Comparison of ENCODE assay signal across 28 cellular contexts in genomic region chr10:111590703-111591102, GRCh38.
DNase-seq lines count a peak whose midpoint lies in the region; ATAC-seq lines count a peak whose summit lies in the region.
"Had no signal": no experiment of that assay in that cellular context is flagged by ENCODE, and none has a peak within 500 bp of the region (broad histone marks: within the 10 kb centered on the region; RNA-seq: fewer than 3 reads in every experiment).

No MANE protein-coding gene starts in this region.

- H2BK120ac ChIP-seq in mesendoderm (ENCODE audit: low read depth, low read length), result no peak overlapping the region

- no peaks in the 10 kb centered on the region for H3K79me2 ChIP-seq in mesendoderm (ENCODE audit: control insufficient read depth, insufficient read depth, low read length)

- H3K4me1 ChIP-seq in mesendoderm (ENCODE audit: control insufficient read depth, low read depth, low read length) (no peaks in the 10 kb centered on the region), SJCRH30 (no peaks in the 10 kb centered on the region)
- H3K4me1 ChIP-seq: A549; BE2C; BLaER1; BLaER1 treated with 17β-estradiol and CSF1 and Interleukin-3, amounts not matched to agents 10 nM and 100 nM; Caco-2 had no signal

- no peak overlapping the region for H3K23ac ChIP-seq in mesendoderm (ENCODE audit: low read length)

- no peak overlapping the region for H3K18ac ChIP-seq in mesendoderm (ENCODE audit: low read length)

- H3K56ac ChIP-seq in mesendoderm (ENCODE audit: low read length), result no peak overlapping the region

- no peak overlapping the region for H3K4ac ChIP-seq in mesendoderm (ENCODE audit: low read depth, low read length)

- no peaks in the 10 kb centered on the region for H3K36me3 ChIP-seq in mesendoderm (ENCODE audit: control insufficient read depth, insufficient read depth, low read length)
- H3K36me3 ChIP-seq in SJCRH30, result no peaks in the 10 kb centered on the region
- H3K36me3 ChIP-seq: BE2C; BLaER1; BLaER1 treated with 17β-estradiol and CSF1 and Interleukin-3, amounts not matched to agents 10 nM and 100 nM had no signal

- no peak overlapping the region for H2BK15ac ChIP-seq in mesendoderm (replicated peaks; ENCODE audit: low read depth)

- peak; percentile 52 for DNase-seq in mesendoderm
- DNase-seq in SJCRH30, result no peak
- DNase-seq: 8988T; ACHN; AML-193; BE2C; C1 segment of cervical spinal cord; Caco-2; Calu3; CD4-positive, alpha-beta memory T cell; CD4-positive, alpha-beta T cell; CD4-positive, CD25-positive, alpha-beta regulatory T cell; CD8-positive, alpha-beta memory T cell; CD8-positive, alpha-beta T cell; COR-L47; DMS 273 treated with DMSO at 0.1 percent for 48 hours; DMS153; DMS79; DMS79 treated with DMSO at 0.1 percent for 48 hours; DND-41; EL had no signal

- no peak overlapping the region for H2BK5ac ChIP-seq in mesendoderm (ENCODE audit: low read length)

- WGBS in mesendoderm (ENCODE audit: extremely low coverage, insufficient coverage, low lambda C conversion rate), result no CpG with 5 or more reads among the region's 3 CpGs

- no peak overlapping the region for H3K4me3 ChIP-seq in mesendoderm (ENCODE audit: low read length)
- H3K4me3 ChIP-seq in SJCRH30, result no peak overlapping the region
- H3K4me3 ChIP-seq: A549; BLaER1; BLaER1 treated with 17β-estradiol and CSF1 and Interleukin-3, amounts not matched to agents 10 nM and 100 nM had no signal

- H3K79me1 ChIP-seq in mesendoderm (ENCODE audit: low read length), result no peaks in the 10 kb centered on the region

- no peak overlapping the region for H4K8ac ChIP-seq in mesendoderm (ENCODE audit: low read depth, low read length)

- H3K27ac ChIP-seq in mesendoderm (ENCODE audit: low read depth, low read length), result no peak overlapping the region
- no peak overlapping the region for H3K27ac ChIP-seq in SJCRH30
- H3K27ac ChIP-seq: 22Rv1; A549; BLaER1; BLaER1 treated with 17β-estradiol and CSF1 and Interleukin-3, amounts not matched to agents 10 nM and 100 nM; C4-2B had no signal

- H4K5ac ChIP-seq in mesendoderm (ENCODE audit: low read length), result no peak overlapping the region

- no peak overlapping the region for H3K9ac ChIP-seq in mesendoderm (ENCODE audit: low read length)
- H3K9ac ChIP-seq: BLaER1; BLaER1 treated with 17β-estradiol and CSF1 and Interleukin-3, amounts not matched to agents 10 nM and 100 nM had no signal

- no peaks in the 10 kb centered on the region for H3K27me3 ChIP-seq in mesendoderm (ENCODE audit: insufficient read depth, low read length, poor library complexity)
- no peaks in the 10 kb centered on the region for H3K27me3 ChIP-seq in SJCRH30
- H3K27me3 ChIP-seq: BE2C; BLaER1; BLaER1 treated with 17β-estradiol and CSF1 and Interleukin-3, amounts not matched to agents 10 nM and 100 nM had no signal

- H2AK5ac ChIP-seq in mesendoderm (ENCODE audit: low read length), result no peak overlapping the region

- ATAC-seq in esophagus mucosa, result peak; percentile 79
- no peak for ATAC-seq in GM21786 (IDR thresholded peaks at IDR 0.05; ENCODE audit: unreplicated experiment)
- ATAC-seq: A549; CD8-positive, alpha-beta T cell had no signal

- H3K9me3 ChIP-seq in SJCRH30 (replicated peaks), result no peaks in the 10 kb centered on the region
- H3K9me3 ChIP-seq: A549; BE2C; BLaER1; BLaER1 treated with 17β-estradiol and CSF1 and Interleukin-3, amounts not matched to agents 10 nM and 100 nM; Caco-2 had no signal

- no peak overlapping the region for H3K4me2 ChIP-seq in mesendoderm (ENCODE audit: low read length)
- H3K4me2 ChIP-seq: A549; BLaER1; BLaER1 treated with 17β-estradiol and CSF1 and Interleukin-3, amounts not matched to agents 10 nM and 100 nM had no signal
